Comparison of ENCODE assay signal across 15 cellular contexts in the genomic region with DNA sequence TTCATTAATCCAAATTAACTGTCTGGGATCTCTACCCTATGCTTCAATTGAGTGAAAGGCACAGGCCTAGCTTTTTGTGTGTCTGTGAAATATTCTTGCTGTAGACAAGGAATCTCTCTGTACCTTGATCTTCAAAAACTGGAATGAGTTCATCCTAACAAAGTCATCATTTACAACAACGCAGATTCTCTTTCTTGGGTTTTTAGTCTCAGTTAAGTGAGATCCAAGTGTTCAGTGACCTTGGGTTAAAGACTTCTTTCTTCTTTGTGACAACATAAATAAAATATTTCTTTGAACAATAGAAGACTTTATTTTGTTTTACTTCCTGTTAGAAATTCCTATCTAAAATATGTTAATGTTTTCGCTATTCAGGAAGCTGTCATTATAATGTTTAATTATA.
DNase-seq lines count a peak whose midpoint lies in the region; ATAC-seq, FAIRE-seq and TF ChIP-seq lines count a peak whose summit lies in the region.
"Had no signal": no experiment of that assay in that cellular context is flagged by ENCODE, and none has a peak within 500 bp of the region (broad histone marks: within the 10 kb centered on the region; RNA-seq: fewer than 3 reads in every experiment).

No MANE protein-coding gene starts in this region.

- H3K4me3 ChIP-seq in HepG2 (replicated peaks in 1 of 3; ENCODE audit: insufficient read depth in 1 of 3, low read depth in 2 of 3, low read length in 3 of 3), result no peak overlapping the region
- H3K4me3 ChIP-seq: A549, GM23248 had no signal

- no peak overlapping the region for H2BK15ac ChIP-seq in H9 (ENCODE audit: low read depth, low read length)

- ATAC-seq in HepG2, result no peak
- ATAC-seq in activated T-helper 17 cell treated with anti-CD3 and anti-CD28 coated beads, Interleukin-2, amount 50 U/mL, for 72 hours (replicated peaks), result no peak
- ATAC-seq: A549; CD8-positive, alpha-beta T cell had no signal

- no peaks in the 10 kb centered on the region for H3K36me3 ChIP-seq in HepG2 (replicated peaks in 1 of 2; ENCODE audit: control insufficient read depth in 1 of 2, insufficient read depth in 2 of 2, low read length in 2 of 2)

- H4K20me1 ChIP-seq in H9 (ENCODE audit: control insufficient read depth, insufficient read depth, insufficient read length), result no peaks in the 10 kb centered on the region
- H4K20me1 ChIP-seq in HepG2 (ENCODE audit: insufficient read depth, low read length), result no peaks in the 10 kb centered on the region

- H3K27me3 ChIP-seq in H9 (ENCODE audit: insufficient read depth, low read length), result no peaks in the 10 kb centered on the region
- no peaks in the 10 kb centered on the region for H3K27me3 ChIP-seq in HepG2 (ENCODE audit: control insufficient read depth in 1 of 2, insufficient read depth in 2 of 2, low read length in 2 of 2)

- FAIRE-seq in frontal cortex (lab: Jason Lieb, UNC), result peak; percentile 56
- FAIRE-seq in HepG2 (lab: Jason Lieb, UNC), result no peak
- FAIRE-seq: A549 had no signal

- no peaks in the 10 kb centered on the region for H3K79me2 ChIP-seq in H9 (ENCODE audit: insufficient read depth, low read length)
- no peaks in the 10 kb centered on the region for H3K79me2 ChIP-seq in HepG2 (ENCODE audit: insufficient read depth, low read length)

- H3K18ac ChIP-seq in H9 (ENCODE audit: insufficient read length, low read depth, low read length), result no peak overlapping the region

- no peak overlapping the region for H2BK12ac ChIP-seq in H9 (ENCODE audit: insufficient read length, low read depth, low read length)

- H3T11ph ChIP-seq in H9 (ENCODE audit: low read length), result peak overlapping the region; percentile 36

- TF ChIP-seq EP300 in HepG2 (IDR thresholded peaks at IDR 0.05; ENCODE audit: low read depth in 2 of 2, low read length in 2 of 2) (no peak), HepG2 (CRISPR knock-in tag; IDR thresholded peaks at IDR 0.05; ENCODE audit: borderline replicate concordance) (no peak)

- no peak overlapping the region for H3K4me3 Mint-ChIP-seq in H9
- peak overlapping the region in 1 of 5 experiments; percentile 28 for H3K4me3 Mint-ChIP-seq in brain
- H3K4me3 Mint-ChIP-seq in activated T-helper 17 cell treated with anti-CD3 and anti-CD28 coated beads, Interleukin-2, amount 50 U/mL, for 72 hours, result no peak overlapping the region
- H3K4me3 Mint-ChIP-seq: CD14-positive monocyte; CD8-positive, alpha-beta T cell had no signal

- DNase-seq in H9 (no peak), frontal cortex (ENCODE audit: low spot score in 2 of 2) (no peak), HepG2 (ENCODE audit: low spot score) (no peak), NCI-H128 (lab: John Stamatoyannopoulos, UW; ENCODE audit: unreplicated experiment) (no peak), HK-2 (ENCODE audit: unreplicated experiment) (no peak)
- DNase-seq: Caco-2; CD8-positive, alpha-beta T cell; DMS53; GF-D8; GM23248; H7 had no signal

- no peak overlapping the region for H3K56ac ChIP-seq in H9 (ENCODE audit: insufficient read length, low read depth, low read length)

- H3K36me3 Mint-ChIP-seq in H9 (ENCODE audit: insufficient read depth in 1 of 3, low read depth in 3 of 3) (no peaks in the 10 kb centered on the region), brain (no peaks in the 10 kb centered on the region)
- H3K36me3 Mint-ChIP-seq in activated T-helper 17 cell treated with anti-CD3 and anti-CD28 coated beads, Interleukin-2, amount 50 U/mL, for 72 hours (ENCODE audit: low read depth), result no peaks in the 10 kb centered on the region
- H3K36me3 Mint-ChIP-seq: CD14-positive monocyte; CD8-positive, alpha-beta T cell had no signal

- H3K4ac ChIP-seq in H9 (ENCODE audit: low read depth, low read length), result no peak overlapping the region

- no peaks in the 10 kb centered on the region for H3K9me3 Mint-ChIP-seq in H9
- H3K9me3 Mint-ChIP-seq in brain, result peaks cover 0 to 11% (median 2%) of the 10 kb centered on the region in 5 experiments
- H3K9me3 Mint-ChIP-seq in activated T-helper 17 cell treated with anti-CD3 and anti-CD28 coated beads, Interleukin-2, amount 50 U/mL, for 72 hours, result peaks cover 3% of the 10 kb centered on the region
- H3K9me3 Mint-ChIP-seq: CD8-positive, alpha-beta T cell had no signal

- no peaks in the 10 kb centered on the region for H3K23me2 ChIP-seq in H9 (ENCODE audit: insufficient read length, low read depth, low read length, poor library complexity, severe bottlenecking)

- no peak overlapping the region for H2BK5ac ChIP-seq in H9 (ENCODE audit: insufficient read length, low read length)

- H3K27ac Mint-ChIP-seq in H9 (no peak overlapping the region; a peak in 1 of 7 replicates), brain (peak overlapping the region in 3 of 5 experiments; percentile 58 to 87 (median 65))
- H3K27ac Mint-ChIP-seq in activated T-helper 17 cell treated with anti-CD3 and anti-CD28 coated beads, Interleukin-2, amount 50 U/mL, for 72 hours, result no peak overlapping the region
- H3K27ac Mint-ChIP-seq: CD14-positive monocyte; CD8-positive, alpha-beta T cell had no signal

- H3K4me1 ChIP-seq in H9 (ENCODE audit: insufficient read depth, low read length) (no peaks in the 10 kb centered on the region; the same call in 1 of the 2 replicates), HepG2 (ENCODE audit: insufficient read depth, low read length) (no peaks in the 10 kb centered on the region)
- H3K4me1 ChIP-seq: A549, Caco-2 had no signal

- H4K8ac ChIP-seq in H9 (replicated peaks; ENCODE audit: insufficient read length, low read depth, low read length), result no peak overlapping the region

- no CpG with 5 or more reads among the region's 2 CpGs for WGBS in H9 (ENCODE audit: extremely low coverage, insufficient read length, low lambda C conversion rate)
- 11% methylated on average over 2 of the region's 2 CpGs for WGBS in HepG2 (ENCODE audit: low lambda C conversion rate)

- no peaks in the 10 kb centered on the region for H3K79me1 ChIP-seq in H9 (ENCODE audit: insufficient read depth, low read depth, low read length, poor library complexity, severe bottlenecking)

- no peak for TF ChIP-seq CTCF in H9 (conservative IDR thresholded peaks at IDR 0.05)
- no peak for TF ChIP-seq CTCF in brain (conservative IDR thresholded peaks at IDR 0.05)
- TF ChIP-seq CTCF in HepG2 (CRISPR knock-in tag; IDR thresholded peaks at IDR 0.05), result no peak

- in situ Hi-C loops in HepG2 (cut with HindIII; ENCODE audit: extremely low pct_ligation_motif_present, low pct_unique_long_range_greater_than_20kb), result no loop called here

- CTCF ChIA-PET in HepG2 (lab: Yijun Ruan, JAX; ENCODE audit: low intra/inter-chr PET ratio, low total read pairs), result no interaction called here

- TF ChIP-seq POLR2A in HepG2 (IDR thresholded peaks at IDR 0.05; ENCODE audit: insufficient read depth in 1 of 2, low read depth in 2 of 2, low read length in 2 of 2), result no peak

- no peak overlapping the region for H2AK5ac ChIP-seq in H9 (ENCODE audit: insufficient read length, low read length)

- H4K5ac ChIP-seq in H9 (ENCODE audit: insufficient read length, low read depth, low read length), result no peak overlapping the region

- intact Hi-C loops in HepG2 (cut with micrococcal nuclease; ENCODE audit: unreplicated experiment), result no loop called here

- no peak overlapping the region for H3K4me2 ChIP-seq in H9 (ENCODE audit: insufficient read depth, insufficient read length, low read length)
- H3K4me2 ChIP-seq in HepG2 (ENCODE audit: low read depth, low read length), result no peak overlapping the region
- H3K4me2 ChIP-seq: A549 had no signal

- H3K23ac ChIP-seq in H9 (ENCODE audit: insufficient read length, low read depth, low read length), result no peak overlapping the region

- H2BK120ac ChIP-seq in H9 (ENCODE audit: low read depth, low read length, poor library complexity, severe bottlenecking), result no peak overlapping the region

- no peak overlapping the region for H3K14ac ChIP-seq in H9 (ENCODE audit: insufficient read depth, low read length)

- H2BK20ac ChIP-seq in H9 (ENCODE audit: low read depth, low read length, poor library complexity, severe bottlenecking), result no peak overlapping the region

- no peak overlapping the region for H3K9ac ChIP-seq in H9 (ENCODE audit: extremely low read depth, insufficient read length, low read length)
- H3K9ac ChIP-seq in HepG2 (ENCODE audit: insufficient read depth, low read depth, low read length), result no peak overlapping the region
- H3K9ac ChIP-seq: GM23248 had no signal

- H3K9me3 ChIP-seq in H9 (ENCODE audit: control insufficient read depth, low read depth, low read length) (no peaks in the 10 kb centered on the region), HepG2 (ENCODE audit: low read length) (no peaks in the 10 kb centered on the region)
- H3K9me3 ChIP-seq: A549, Caco-2 had no signal

- no peaks in the 10 kb centered on the region for H3K27me3 Mint-ChIP-seq in H9 (ENCODE audit: low read depth)
- H3K27me3 Mint-ChIP-seq in brain, result no peaks in the 10 kb centered on the region
- H3K27me3 Mint-ChIP-seq in activated T-helper 17 cell treated with anti-CD3 and anti-CD28 coated beads, Interleukin-2, amount 50 U/mL, for 72 hours, result peaks cover 5% of the 10 kb centered on the region

- TF ChIP-seq RAD21 in HepG2 (CRISPR knock-in tag; IDR thresholded peaks at IDR 0.05), result no peak

- H3K27ac ChIP-seq in H9 (ENCODE audit: insufficient read length, low read depth, low read length) (no peak overlapping the region), HepG2 (ENCODE audit: extremely low read length, insufficient read depth, low read length) (no peak overlapping the region)
- H3K27ac ChIP-seq: A549, GM23248 had no signal

- peaks cover 7 to 15% of the 10 kb centered on the region in 2 experiments for H3K4me1 Mint-ChIP-seq in H9
- peaks cover 30% of the 10 kb centered on the region for H3K4me1 Mint-ChIP-seq in brain
- no peaks in the 10 kb centered on the region for H3K4me1 Mint-ChIP-seq in activated T-helper 17 cell treated with anti-CD3 and anti-CD28 coated beads, Interleukin-2, amount 50 U/mL, for 72 hours
- H3K4me1 Mint-ChIP-seq: CD14-positive monocyte had no signal

- POLR2A ChIA-PET in HepG2 (lab: Yijun Ruan, JAX), result no interaction called here

- no peak overlapping the region for H4K91ac ChIP-seq in H9 (ENCODE audit: insufficient read length, low read depth, low read length)

- BruUV-seq in HepG2 (replicated peaks; lab: Mats Ljungman, UMichigan), result no TSS peak

- H2AFZ ChIP-seq in H9 (ENCODE audit: low read length) (no peak overlapping the region), HepG2 (ENCODE audit: low read length) (no peak overlapping the region)

TF ChIP-seq in HepG2, 621 proteins besides CTCF, POLR2A, EP300 and RAD21 (continues in another document):
- no peak for TF ChIP-seq ZNF550 (CRISPR knock-in tag; IDR thresholded peaks at IDR 0.05; ENCODE audit: borderline replicate concordance)

Comparison
In these comparisons a context has a peak if more than half of its experiments do, and no peak if none do; other contexts are left out.
1. H3K27ac Mint-ChIP-seq: peak in brain (3 of 5); none in H9 (0 of 3) and activated T-helper 17 cell treated with anti-CD3 and anti-CD28 coated beads, Interleukin-2, amount 50 U/mL, for 72 hours (single experiment).